Comparison of ENCODE assay signal across 16 cellular contexts in genomic region chr13:30332516-30333165, GRCh38. TPM values are rescaled to one million over a fixed set of nuclear protein-coding genes. Genes with fewer than 3 reads are reported as not detected.
DNase-seq lines count a peak whose midpoint lies in the region; ATAC-seq, FAIRE-seq and TF ChIP-seq lines count a peak whose summit lies in the region.
"Had no signal": no experiment of that assay in that cellular context is flagged by ENCODE, and none has a peak within 500 bp of the region (broad histone marks: within the 10 kb centered on the region; RNA-seq: fewer than 3 reads in every experiment).

No MANE protein-coding gene starts in this region.

- TF ChIP-seq POLR2A in esophagus muscularis mucosa (IDR thresholded peaks at IDR 0.05; ENCODE audit: low read depth): no peak

- in situ Hi-C loops in KBM-7 (cut with MboI; ENCODE audit: low pct_unique_long_range_greater_than_20kb, low sequenced_read_pairs): no loop called here

- no peaks in the 10 kb centered on the region for H3K27me3 ChIP-seq in esophagus muscularis mucosa
- H3K27me3 ChIP-seq: pancreas, upper lobe of left lung had no signal

- H3K4me3 ChIP-seq in esophagus muscularis mucosa: no peak overlapping the region
- H3K4me3 ChIP-seq: pancreas, upper lobe of left lung had no signal

- no peak for TF ChIP-seq CTCF in GM10248 (IDR thresholded peaks at IDR 0.05; ENCODE audit: control extremely low read depth, extremely low read depth, low read depth, missing control alignments)
- no peak for TF ChIP-seq CTCF in esophagus muscularis mucosa (IDR thresholded peaks at IDR 0.05)

- 85% methylated on average over 4 of the region's 4 CpGs for WGBS in esophagus muscularis mucosa

- FAIRE-seq in RCC 7860 (lab: Jason Lieb, UNC): no peak
- FAIRE-seq: colon, pancreas had no signal

- peaks cover 0 to 19% (median 14%) of the 10 kb centered on the region in 4 donors for H3K4me1 ChIP-seq in esophagus muscularis mucosa
- H3K4me1 ChIP-seq: pancreas, upper lobe of left lung had no signal

- no peaks in the 10 kb centered on the region for H3K36me3 ChIP-seq in esophagus muscularis mucosa
- H3K36me3 ChIP-seq: pancreas, upper lobe of left lung had no signal

- intact Hi-C loops in esophagus muscularis mucosa (cut with DNase I): no loop called here

- ATAC-seq in GM19468 (IDR thresholded peaks at IDR 0.05; ENCODE audit: extremely low read depth, unreplicated experiment) (peak; percentile 55), HG03103 (IDR thresholded peaks at IDR 0.05; ENCODE audit: low read depth, unreplicated experiment) (peak; percentile 54)
- ATAC-seq: activated CD4-positive, CD25-positive, alpha-beta regulatory T cell treated with anti-CD3 and anti-CD28 coated beads, Interleukin-2, amount 50 U/mL, for 24 hours had no signal

- peak overlapping the region in 3 of 4 donors; percentile 10 to 70 (median 40) for H3K27ac ChIP-seq in esophagus muscularis mucosa (replicated peaks in 1 of 4)
- H3K27ac ChIP-seq: pancreas, upper lobe of left lung had no signal

- CTCF ChIA-PET in GM10248 (lab: Yijun Ruan, JAX): interaction anchor here (1.1 to 4.1 kb wide), 5 partner anchors 11 to 218 kb away, joined by 3 to 31 read pairs (median 4); no protein-coding TSS in a partner anchor

- TF ChIP-seq EP300 in esophagus muscularis mucosa (IDR thresholded peaks at IDR 0.05): no peak

- DNase-seq in GM10248 (ENCODE audit: extremely low spot score): peak; percentile 33
- DNase-seq in esophagus muscularis mucosa (ENCODE audit: extremely low spot score): no peak
- DNase-seq in NCI-H446 (lab: John Stamatoyannopoulos, UW): no peak
- no peak for DNase-seq in RCC 7860 (ENCODE audit: low spot score)
- no peak for DNase-seq in NCI-H774 (lab: John Stamatoyannopoulos, UW)
- DNase-seq in KBM-7: no peak
- DNase-seq: activated T-cell treated with anti-CD3 and anti-CD28 coated beads, Interleukin-2, amount 50 U/mL, for 1 hour; Calu3; NCI-H1694; pancreas; stimulated activated CD4-positive, alpha-beta T cell treated with anti-CD3 and anti-CD28 coated beads, Interleukin-15, amount 100 ng/mL, for 24 hours; upper lobe of left lung had no signal

- no peaks in the 10 kb centered on the region for H3K9me3 ChIP-seq in esophagus muscularis mucosa
- H3K9me3 ChIP-seq: pancreas, upper lobe of left lung had no signal

- POLR2A ChIA-PET in GM10248 (lab: Yijun Ruan, JAX): no interaction called here

RNA-seq across cellular contexts. Expression of gene KATNAL1, which starts 25.3 kb away (rescaled TPM):
- 10 to 100 TPM; 30.6 to 43.0 (median 40.0) TPM for total RNA-seq in esophagus muscularis mucosa
